29 cellular contexts compared by ENCODE assay signal in the genomic region with DNA sequence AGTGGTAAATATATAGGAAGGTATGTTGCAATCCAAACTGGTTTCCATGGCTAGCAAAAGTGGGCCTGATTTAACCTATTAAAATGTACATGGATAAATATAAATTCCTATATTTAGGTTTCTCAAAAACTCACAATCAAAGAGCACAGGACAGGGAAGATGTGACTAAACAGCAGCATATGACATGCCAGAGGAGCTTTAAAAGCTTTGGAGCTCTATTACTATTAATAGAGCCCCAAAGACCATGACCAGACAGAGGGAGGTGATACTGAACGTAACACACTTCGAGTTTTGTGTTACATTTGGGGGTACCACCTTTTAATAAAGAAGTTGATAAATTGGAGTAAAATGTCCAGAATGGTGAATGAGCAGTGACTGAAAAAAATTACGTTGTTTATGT.
"Had no signal": no experiment of that assay in that cellular context is flagged by ENCODE, and none has a peak within 500 bp of the region (broad histone marks: within the 10 kb centered on the region; RNA-seq: fewer than 3 reads in every experiment).

No MANE protein-coding gene starts in this region.

- H3K36me3 ChIP-seq: neutrophil, pancreas, prostate gland, spleen, suprapubic skin, tibial artery, transverse colon, upper lobe of right lung, uterus had no signal

- H3K4me1 ChIP-seq: pancreas, prostate gland, spleen, suprapubic skin, testis, transverse colon, upper lobe of right lung, uterus had no signal

- H3K27me3 ChIP-seq: neutrophil, pancreas, spleen, suprapubic skin, testis, tibial artery, transverse colon, upper lobe of right lung, uterus had no signal

- H3K27me3 Mint-ChIP-seq: stimulated activated memory B cell treated with anti-CD40 and anti-IgM and Interleukin-4, amounts not matched to agents 10 μg/mL and 1 μg/mL and 100 μg/mL, for 72 hours; stimulated activated naive CD8-positive, alpha-beta T cell treated with anti-CD3 and anti-CD28 coated beads, Interleukin-15, amount 100 ng/mL, for 72 hours; type B pancreatic cell had no signal

- H3K27ac Mint-ChIP-seq: naive thymus-derived CD4-positive, alpha-beta T cell; natural killer cell; nephron progenitor cell; stimulated activated memory B cell treated with anti-CD40 and anti-IgM and Interleukin-4, amounts not matched to agents 10 μg/mL and 1 μg/mL and 100 μg/mL, for 72 hours; stimulated activated naive CD8-positive, alpha-beta T cell treated with anti-CD3 and anti-CD28 coated beads, Interleukin-15, amount 100 ng/mL, for 72 hours; type B pancreatic cell had no signal

- H3K9me3 ChIP-seq: neutrophil, pancreas, prostate gland, spleen, suprapubic skin, testis, tibial artery, transverse colon, upper lobe of right lung, uterus had no signal

- H3K4me2 ChIP-seq: smooth muscle cell had no signal

- ATAC-seq: naive thymus-derived CD4-positive, alpha-beta T cell; natural killer cell; stimulated activated memory B cell treated with anti-CD40 and anti-IgM and Interleukin-4, amounts not matched to agents 10 μg/mL and 1 μg/mL and 100 μg/mL, for 72 hours; stimulated activated naive CD8-positive, alpha-beta T cell treated with anti-CD3 and anti-CD28 coated beads, Interleukin-15, amount 100 ng/mL, for 72 hours; stimulated activated naive CD8-positive, alpha-beta T cell treated with anti-CD3 and anti-CD28 coated beads, Interleukin-15, Interleukin-2, amounts not matched to agents 100 U/mL and 50 U/mL, for 24 hours; upper lobe of right lung had no signal

- H3K4me1 Mint-ChIP-seq: naive thymus-derived CD4-positive, alpha-beta T cell; natural killer cell; stimulated activated memory B cell treated with anti-CD40 and anti-IgM and Interleukin-4, amounts not matched to agents 10 μg/mL and 1 μg/mL and 100 μg/mL, for 72 hours; stimulated activated naive CD8-positive, alpha-beta T cell treated with anti-CD3 and anti-CD28 coated beads, Interleukin-15, amount 100 ng/mL, for 72 hours had no signal

- H3K9me3 Mint-ChIP-seq: natural killer cell; nephron progenitor cell; neural crest cell; stimulated activated memory B cell treated with anti-CD40 and anti-IgM and Interleukin-4, amounts not matched to agents 10 μg/mL and 1 μg/mL and 100 μg/mL, for 72 hours; stimulated activated naive CD8-positive, alpha-beta T cell treated with anti-CD3 and anti-CD28 coated beads, Interleukin-15, amount 100 ng/mL, for 72 hours; type B pancreatic cell had no signal

- H3K4me3 Mint-ChIP-seq: naive thymus-derived CD4-positive, alpha-beta T cell; natural killer cell; nephron progenitor cell; neural crest cell; stimulated activated memory B cell treated with anti-CD40 and anti-IgM and Interleukin-4, amounts not matched to agents 10 μg/mL and 1 μg/mL and 100 μg/mL, for 72 hours; stimulated activated naive CD8-positive, alpha-beta T cell treated with anti-CD3 and anti-CD28 coated beads, Interleukin-15, amount 100 ng/mL, for 72 hours; type B pancreatic cell had no signal

- H3K4me3 ChIP-seq: pancreas, prostate gland, smooth muscle cell, spleen, suprapubic skin, testis, tibial artery, transverse colon, upper lobe of right lung, uterus had no signal

- H3K36me3 Mint-ChIP-seq: naive thymus-derived CD4-positive, alpha-beta T cell; natural killer cell; stimulated activated memory B cell treated with anti-CD40 and anti-IgM and Interleukin-4, amounts not matched to agents 10 μg/mL and 1 μg/mL and 100 μg/mL, for 72 hours; type B pancreatic cell had no signal

- DNase-seq: naive thymus-derived CD4-positive, alpha-beta T cell; natural killer cell; nephron progenitor cell; nucleus accumbens; pancreas; retina; right cardiac atrium; spleen; stimulated activated CD4-positive, alpha-beta T cell treated with anti-CD3 and anti-CD28 coated beads, Interleukin-12 subunit alpha, Interleukin-12 subunit beta, amount 100 ng/mL, for 4 hours; stimulated activated CD4-positive, alpha-beta T cell treated with anti-CD3 and anti-CD28 coated beads, Interleukin-1b, Interleukin-23, amount 100 ng/mL, for 48 hours; stimulated activated CD4-positive, alpha-beta T cell treated with anti-CD3 and anti-CD28 coated beads, Interleukin-4, amount 100 ng/mL, for 1 hour; stimulated activated CD4-positive, alpha-beta T cell treated with anti-CD3 and anti-CD28 coated beads, Interleukin-4, amount 100 ng/mL, for 4 hours; stimulated activated CD8-positive, alpha-beta memory T cell treated with anti-CD3 and anti-CD28 coated beads, Interleukin-4, amount 100 ng/mL, for 48 hours; stimulated activated naive CD4-positive, alpha-beta T cell; stimulated activated naive CD8-positive, alpha-beta T cell treated with anti-CD3 and anti-CD28 coated beads, Interleukin-15, amount 100 ng/mL, for 72 hours; stimulated activated naive CD8-positive, alpha-beta T cell treated with anti-CD3 and anti-CD28 coated beads, Interleukin-15, Interleukin-2, amounts not matched to agents 100 U/mL and 50 U/mL, for 24 hours; substantia nigra; testis; tibial artery; transverse colon; upper lobe of right lung; uterus had no signal

- H3K27ac ChIP-seq: neutrophil, pancreas, prostate gland, spleen, suprapubic skin, testis, tibial artery, transverse colon, upper lobe of right lung, uterus had no signal
